20 cellular contexts compared by ENCODE assay signal in genomic region chr4:97513917-97514316, GRCh38.
DNase-seq lines count a peak whose midpoint lies in the region; ATAC-seq and TF ChIP-seq lines count a peak whose summit lies in the region.
"Had no signal": no experiment of that assay in that cellular context is flagged by ENCODE, and none has a peak within 500 bp of the region (broad histone marks: within the 10 kb centered on the region; RNA-seq: fewer than 3 reads in every experiment).

No MANE protein-coding gene starts in this region.

- no TSS peak for BruUV-seq in mammary epithelial cell (replicated peaks; lab: Mats Ljungman, UMichigan)
- BruUV-seq in MCF 10A (replicated peaks; lab: Mats Ljungman, UMichigan), result no TSS peak
- BruUV-seq in HCT116 (replicated peaks; lab: Mats Ljungman, UMichigan), result no TSS peak

- H3K36me3 ChIP-seq in mammary epithelial cell (ENCODE audit: insufficient read depth, low read length), result no peaks in the 10 kb centered on the region
- no peaks in the 10 kb centered on the region for H3K36me3 ChIP-seq in HCT116 (ENCODE audit: control insufficient read depth in 1 of 2, insufficient read depth in 2 of 2, low read length in 2 of 2)
- no peaks in the 10 kb centered on the region for H3K36me3 ChIP-seq in neuronal stem cell (replicated peaks in 1 of 2; ENCODE audit: control insufficient read depth in 2 of 2, insufficient read depth in 2 of 2, low read length in 2 of 2)
- H3K36me3 ChIP-seq: BLaER1 had no signal

- H3K4me2 ChIP-seq in mammary epithelial cell (ENCODE audit: insufficient read depth, low read depth, low read length) (no peak overlapping the region), HCT116 (ENCODE audit: low read length) (no peak overlapping the region), neuronal stem cell (ENCODE audit: insufficient read depth, low read length, poor library complexity, severe bottlenecking) (no peak overlapping the region)
- H3K4me2 ChIP-seq: BLaER1 had no signal

- no peak overlapping the region for H3K27ac Mint-ChIP-seq in MCF 10A (ENCODE audit: low read depth, unreplicated experiment)
- no peak overlapping the region for H3K27ac Mint-ChIP-seq in activated T-helper 17 cell treated with anti-CD3 and anti-CD28 coated beads, Interleukin-2, amount 50 U/mL, for 72 hours
- H3K27ac Mint-ChIP-seq: B cell; CD4-positive, CD25-positive, alpha-beta regulatory T cell; CD8-positive, alpha-beta T cell had no signal

- TF ChIP-seq CTCF in mammary epithelial cell (conservative IDR thresholded peaks at IDR 0.05 in 1 of 2, IDR thresholded peaks at IDR 0.05 in 1 of 2; ENCODE audit: extremely low read depth in 1 of 2, insufficient read depth in 1 of 2, low read depth in 1 of 2, low read length in 2 of 2), result no peak
- TF ChIP-seq CTCF in MCF 10A (IDR thresholded peaks at IDR 0.05; ENCODE audit: unreplicated experiment), result no peak
- TF ChIP-seq CTCF in HCT116 (IDR thresholded peaks at IDR 0.05 in 2 of 3, conservative IDR thresholded peaks at IDR 0.05 in 1 of 3; ENCODE audit: borderline replicate concordance in 1 of 3, insufficient read depth in 1 of 3, low read depth in 2 of 3, low read length in 2 of 3), result no peak

- no peaks in the 10 kb centered on the region for H3K4me1 Mint-ChIP-seq in MCF 10A (ENCODE audit: insufficient read depth, unreplicated experiment)
- no peaks in the 10 kb centered on the region for H3K4me1 Mint-ChIP-seq in activated T-helper 17 cell treated with anti-CD3 and anti-CD28 coated beads, Interleukin-2, amount 50 U/mL, for 72 hours
- H3K4me1 Mint-ChIP-seq: B cell; CD4-positive, CD25-positive, alpha-beta regulatory T cell had no signal

- no peak overlapping the region for H3K9ac ChIP-seq in mammary epithelial cell (ENCODE audit: insufficient read depth, low read length)
- no peak overlapping the region for H3K9ac ChIP-seq in HCT116 (ENCODE audit: low read length)
- no peak overlapping the region for H3K9ac ChIP-seq in neuronal stem cell (ENCODE audit: low read depth, low read length, poor library complexity)
- H3K9ac ChIP-seq: BLaER1 had no signal

- no peak for TF ChIP-seq RAD21 in HCT116 (IDR thresholded peaks at IDR 0.05; ENCODE audit: low read depth)

- no peaks in the 10 kb centered on the region for H4K20me1 ChIP-seq in mammary epithelial cell (ENCODE audit: insufficient read depth, low read length)
- H4K20me1 ChIP-seq in HCT116 (ENCODE audit: insufficient read depth), result no peaks in the 10 kb centered on the region
- H4K20me1 ChIP-seq: BLaER1 had no signal

- no peaks in the 10 kb centered on the region for H3K9me3 Mint-ChIP-seq in MCF 10A (ENCODE audit: unreplicated experiment)
- H3K9me3 Mint-ChIP-seq in activated T-helper 17 cell treated with anti-CD3 and anti-CD28 coated beads, Interleukin-2, amount 50 U/mL, for 72 hours, result peaks cover 4% of the 10 kb centered on the region

- CTCF ChIA-PET in mammary epithelial cell (lab: Charles Lee; ENCODE audit: low non-redundant PET) (no interaction called here), MCF 10A (lab: Yijun Ruan, JAX) (no interaction called here), HCT116 (lab: Charles Lee) (no interaction called here)

- no peak overlapping the region for H3K4ac ChIP-seq in neuronal stem cell (ENCODE audit: low read length)

- H4K91ac ChIP-seq in neuronal stem cell (ENCODE audit: low read depth, low read length, poor library complexity), result no peak overlapping the region

- POLR2A ChIA-PET in MCF 10A (lab: Yijun Ruan, JAX), result interaction anchor here (0.9 kb wide), 1 partner anchor 11 kb away, joined by 3 read pairs; no protein-coding TSS in a partner anchor
- POLR2A ChIA-PET in HCT116 (lab: Charles Lee), result no interaction called here

- no peak overlapping the region for H3K4me3 ChIP-seq in mammary epithelial cell (replicated peaks in 1 of 3; ENCODE audit: insufficient read depth in 1 of 3, low read depth in 2 of 3, low read length in 3 of 3)
- H3K4me3 ChIP-seq in HCT116 (replicated peaks in 1 of 2; ENCODE audit: low read depth in 1 of 2, low read length in 2 of 2), result no peak overlapping the region
- H3K4me3 ChIP-seq in neuronal stem cell (ENCODE audit: low read length in 2 of 2), result no peak overlapping the region
- H3K4me3 ChIP-seq: BLaER1 had no signal

- no peak overlapping the region for H2BK15ac ChIP-seq in neuronal stem cell (ENCODE audit: low read length)

- in situ Hi-C loops in mammary epithelial cell (cut with MboI; ENCODE audit: low sequenced_read_pairs in 2 of 2), result no loop called here

- H2AK5ac ChIP-seq in neuronal stem cell (ENCODE audit: low read depth, low read length), result no peak overlapping the region

- H3K9me2 ChIP-seq in HCT116 (ENCODE audit: insufficient read depth), result no peaks in the 10 kb centered on the region; the same call in 1 of the 2 replicates

- H2AFZ ChIP-seq in mammary epithelial cell (ENCODE audit: low read depth, low read length) (peak overlapping the region; percentile 20), HCT116 (ENCODE audit: low read depth, low read length, poor library complexity, severe bottlenecking) (peak overlapping the region; percentile 6), neuronal stem cell (ENCODE audit: low read length) (peak overlapping the region; percentile 66)

- no peak overlapping the region for H3K18ac ChIP-seq in neuronal stem cell (ENCODE audit: low read length)

- RAD21 ChIA-PET in HCT116 (lab: Charles Lee; ENCODE audit: low non-redundant PET in 1 of 2, low total read pairs in 2 of 2, uncharacterized antibody in 2 of 2, unreplicated experiment in 2 of 2), result no interaction called here

- H3K79me1 ChIP-seq in neuronal stem cell (ENCODE audit: low read depth, low read length), result no peaks in the 10 kb centered on the region

- DNase-seq in mammary epithelial cell (no peak), MCF 10A (ENCODE audit: unreplicated experiment) (no peak), HCT116 (ENCODE audit: low read depth, low spot score) (no peak), left lobe of liver (ENCODE audit: low spot score) (no peak), neuronal stem cell (ENCODE audit: low spot score) (no peak), middle frontal gyrus (ENCODE audit: extremely low spot score, low spot score) (no peak)
- no peak for DNase-seq in activated T-cell treated with anti-CD3 and anti-CD28 coated beads, Interleukin-2, amount 50 U/mL, for 1 hour
- DNase-seq: Caco-2; CD4-positive, CD25-positive, alpha-beta regulatory T cell; CD8-positive, alpha-beta T cell; DMS 273 treated with DMSO at 0.1 percent for 48 hours; DMS53; DMS79 treated with DMSO at 0.1 percent for 48 hours; H7; HCEC 1CT had no signal

- intact Hi-C loops in mammary epithelial cell (cut with micrococcal nuclease), result no loop called here
- intact Hi-C loops in MCF 10A (cut with micrococcal nuclease), result no loop called here
- intact Hi-C loops in HCT116 (cut with micrococcal nuclease), result no loop called here

- no peaks in the 10 kb centered on the region for H3K4me1 ChIP-seq in mammary epithelial cell (ENCODE audit: insufficient read depth, low read length)
- H3K4me1 ChIP-seq in HCT116 (ENCODE audit: control insufficient read depth in 1 of 2, insufficient read depth in 2 of 2, low read length in 2 of 2), result no peaks in the 10 kb centered on the region
- peaks cover 0 to 5% of the 10 kb centered on the region in 2 donors for H3K4me1 ChIP-seq in neuronal stem cell (ENCODE audit: control insufficient read depth in 2 of 2, insufficient read depth in 1 of 2, low read depth in 1 of 2, low read length in 2 of 2)
- H3K4me1 ChIP-seq: BLaER1, Caco-2 had no signal

- no peak overlapping the region for H3K14ac ChIP-seq in neuronal stem cell (ENCODE audit: low read length)

- no peak overlapping the region for H3K4me3 Mint-ChIP-seq in MCF 10A (ENCODE audit: unreplicated experiment)
- no peak overlapping the region for H3K4me3 Mint-ChIP-seq in activated T-helper 17 cell treated with anti-CD3 and anti-CD28 coated beads, Interleukin-2, amount 50 U/mL, for 72 hours
- H3K4me3 Mint-ChIP-seq: B cell; CD4-positive, CD25-positive, alpha-beta regulatory T cell; CD8-positive, alpha-beta T cell had no signal

- WGBS in mammary epithelial cell (ENCODE audit: low coverage, missing lambda C conversion rate), result 69% methylated on average over 3 of the region's 3 CpGs
- no CpG with 5 or more reads among the region's 3 CpGs for WGBS in neuronal stem cell (ENCODE audit: extremely low coverage in 2 of 2, insufficient read length in 2 of 2, insufficient replicate concordance in 1 of 2), 2 donors

- no peaks in the 10 kb centered on the region for H3K27me3 Mint-ChIP-seq in MCF 10A (ENCODE audit: insufficient read depth, unreplicated experiment)
- H3K27me3 Mint-ChIP-seq in activated T-helper 17 cell treated with anti-CD3 and anti-CD28 coated beads, Interleukin-2, amount 50 U/mL, for 72 hours, result no peaks in the 10 kb centered on the region
- H3K27me3 Mint-ChIP-seq: B cell; CD4-positive, CD25-positive, alpha-beta regulatory T cell had no signal

- no peak overlapping the region for H3K23ac ChIP-seq in neuronal stem cell (ENCODE audit: low read depth, low read length, poor library complexity)

- H3K9me3 ChIP-seq in mammary epithelial cell (replicated peaks; ENCODE audit: insufficient read depth, low read length) (no peaks in the 10 kb centered on the region), HCT116 (ENCODE audit: control insufficient read depth in 1 of 2, insufficient read depth in 1 of 2, low read depth in 1 of 2, low read length in 2 of 2) (no peaks in the 10 kb centered on the region), neuronal stem cell (replicated peaks in 1 of 2; ENCODE audit: control insufficient read depth in 2 of 2, insufficient read depth in 1 of 2, low read depth in 1 of 2, low read length in 2 of 2) (no peaks in the 10 kb centered on the region)
- H3K9me3 ChIP-seq: BLaER1, Caco-2 had no signal

- TF ChIP-seq POLR2A in HCT116 (IDR thresholded peaks at IDR 0.05; ENCODE audit: borderline replicate concordance, extremely low read depth, insufficient read depth, insufficient read length), result no peak

- H3K27me3 ChIP-seq in mammary epithelial cell (ENCODE audit: insufficient read depth, low read length) (no peaks in the 10 kb centered on the region), HCT116 (ENCODE audit: insufficient read depth, low read length) (no peaks in the 10 kb centered on the region), neuronal stem cell (ENCODE audit: control insufficient read depth in 3 of 3, insufficient read depth in 3 of 3, low read depth in 1 of 3, low read length in 3 of 3) (no peaks in the 10 kb centered on the region)
- H3K27me3 ChIP-seq: BLaER1 had no signal

- H3K79me2 ChIP-seq in mammary epithelial cell (ENCODE audit: insufficient read depth, low read length) (no peaks in the 10 kb centered on the region), HCT116 (ENCODE audit: insufficient read depth, low read length) (no peaks in the 10 kb centered on the region)

- H2BK12ac ChIP-seq in neuronal stem cell (ENCODE audit: low read length), result no peak overlapping the region

- dilution Hi-C loops in mammary epithelial cell (cut with HindIII; ENCODE audit: low sequenced_read_pairs), result no loop called here

- H2BK5ac ChIP-seq in neuronal stem cell (ENCODE audit: low read length), result no peak overlapping the region

- no peak for ATAC-seq in HCT116
- peak; percentile 94 for ATAC-seq in left lobe of liver
- ATAC-seq in activated T-helper 17 cell treated with anti-CD3 and anti-CD28 coated beads, Interleukin-2, amount 50 U/mL, for 72 hours (replicated peaks), result no peak
- ATAC-seq: CD8-positive, alpha-beta T cell had no signal

- H3K36me3 Mint-ChIP-seq in MCF 10A (ENCODE audit: insufficient read depth, unreplicated experiment), result no peaks in the 10 kb centered on the region
- no peaks in the 10 kb centered on the region for H3K36me3 Mint-ChIP-seq in activated T-helper 17 cell treated with anti-CD3 and anti-CD28 coated beads, Interleukin-2, amount 50 U/mL, for 72 hours (ENCODE audit: low read depth)
- H3K36me3 Mint-ChIP-seq: CD4-positive, CD25-positive, alpha-beta regulatory T cell; CD8-positive, alpha-beta T cell had no signal

- H3K27ac ChIP-seq in mammary epithelial cell (ENCODE audit: insufficient read depth, low read depth, low read length) (no peak overlapping the region), HCT116 (ENCODE audit: low read depth, low read length) (no peak overlapping the region), neuronal stem cell (replicated peaks; ENCODE audit: low read length) (no peak overlapping the region)
- H3K27ac ChIP-seq: 22Rv1, BLaER1, C4-2B had no signal

- H2BK120ac ChIP-seq in neuronal stem cell (ENCODE audit: low read depth, low read length), result no peak overlapping the region

- no peak overlapping the region for H4K8ac ChIP-seq in neuronal stem cell (ENCODE audit: low read depth, low read length)

Comparison
In these comparisons a context has a peak if more than half of its experiments do, and no peak if none do; other contexts are left out.
1. H2AFZ ChIP-seq: peak in every context shown above with its lines; median percentile 66 in neuronal stem cell; 20 in mammary epithelial cell; 6 in HCT116.